In the genomic region with DNA sequence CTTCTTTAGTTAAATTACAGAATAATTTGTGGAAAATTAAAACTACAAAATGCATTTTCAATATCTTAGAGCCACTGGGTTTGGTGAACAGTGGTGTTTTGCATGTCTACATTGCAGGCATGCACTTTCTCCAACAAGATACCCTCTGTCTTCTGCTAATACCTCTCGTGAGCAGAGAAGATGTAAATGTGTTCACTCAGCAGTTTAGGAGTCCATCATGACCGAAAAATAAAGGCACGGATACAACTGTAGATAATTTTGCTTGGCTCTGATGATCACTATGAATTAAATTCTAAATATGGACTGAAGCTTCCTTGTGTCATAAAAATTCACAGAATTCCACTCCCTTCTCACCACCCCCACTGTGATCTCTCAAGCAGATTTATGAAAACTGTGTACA, we compare ENCODE assay signal across 9 cellular contexts.
"Had no signal": no experiment of that assay in that cellular context is flagged by ENCODE, and none has a peak within 500 bp of the region (broad histone marks: within the 10 kb centered on the region; RNA-seq: fewer than 3 reads in every experiment).

No MANE protein-coding gene starts in this region.

- H3K9ac ChIP-seq: GM23248 had no signal

- FAIRE-seq: HTR-8/SVneo, K562 had no signal

- H3K36me3 ChIP-seq: HAP-1 had no signal

- DNase-seq: GM23248, GOT3, H7, HFFc6, KG1 had no signal

- ATAC-seq: HCT116, K562 had no signal

- H3K27ac ChIP-seq: GM23248 had no signal

- H3K9me3 ChIP-seq: HAP-1 had no signal

- H3K4me3 ChIP-seq: GM23248, HAP-1, K562 had no signal
